Comparison of ENCODE assay signal across 23 cellular contexts in the genomic region with DNA sequence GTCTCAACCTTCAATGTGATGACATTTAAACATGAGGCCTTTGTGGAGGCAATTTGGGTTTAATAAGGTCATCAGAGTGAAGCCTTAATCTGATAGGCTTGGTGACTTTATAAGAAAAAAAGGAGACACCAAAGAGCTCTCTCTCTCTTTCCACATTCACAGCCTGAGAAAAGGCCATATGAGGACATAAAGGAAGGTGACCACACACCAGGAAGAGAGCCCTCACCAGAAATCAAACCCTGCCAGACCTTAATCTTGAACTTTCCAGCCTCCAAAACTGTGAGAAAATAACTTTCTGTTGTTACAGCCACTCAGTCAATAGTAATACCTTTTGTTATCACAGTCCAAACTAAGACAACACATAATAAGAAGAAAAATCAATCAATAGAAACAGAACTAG. TPM values are rescaled to one million over a fixed set of nuclear protein-coding genes. Genes with fewer than 3 reads are reported as not detected.
"Had no signal": no experiment of that assay in that cellular context is flagged by ENCODE, and none has a peak within 500 bp of the region (broad histone marks: within the 10 kb centered on the region; RNA-seq: fewer than 3 reads in every experiment).

No MANE protein-coding gene starts in this region.

- H3K9me3 Mint-ChIP-seq: activated CD4-positive, alpha-beta memory T cell treated with anti-CD3 and anti-CD28 coated beads for 36 hours; activated naive CD4-positive, alpha-beta T cell treated with anti-CD3 and anti-CD28 coated beads for 36 hours; activated naive CD8-positive, alpha-beta T cell treated with anti-CD3 and anti-CD28 coated beads, Interleukin-2, amount 10 ng/mL, durations not matched to agents 7 days and 5 days; activated T-cell treated with anti-CD3 and anti-CD28 coated beads, Interleukin-2, amount 50 U/mL, for 72 hours; stimulated activated naive B cell treated with anti-CD40 and anti-IgM and Interleukin-4, amounts not matched to agents 10 μg/mL and 1 μg/mL and 100 μg/mL, for 72 hours had no signal

- H2AFZ ChIP-seq: parathyroid adenoma had no signal

- H3K4me1 ChIP-seq: parathyroid adenoma, right lobe of liver, testis had no signal

- H3K36me3 ChIP-seq: neutrophil, right lobe of liver, uterus had no signal

- H3K79me2 ChIP-seq: parathyroid adenoma had no signal

- H3K9ac ChIP-seq: parathyroid adenoma had no signal

- H3K4me1 Mint-ChIP-seq: activated naive CD8-positive, alpha-beta T cell treated with anti-CD3 and anti-CD28 coated beads, Interleukin-2, amount 10 ng/mL, durations not matched to agents 7 days and 5 days; nephron; stimulated activated naive B cell treated with anti-CD40 and anti-IgM and Interleukin-4, amounts not matched to agents 10 μg/mL and 1 μg/mL and 100 μg/mL, for 72 hours had no signal

- DNase-seq: activated CD4-positive, alpha-beta memory T cell treated with anti-CD3 and anti-CD28 coated beads for 36 hours; activated CD4-positive, alpha-beta T cell treated with anti-CD3 and anti-CD28 coated beads for 4 hours; activated CD4-positive, CD25-positive, alpha-beta regulatory T cell; activated effector memory CD4-positive, alpha-beta T cell treated with Interleukin-2 at 50 U/mL for 16 hours; activated naive CD4-positive, alpha-beta T cell treated with anti-CD3 and anti-CD28 coated beads for 36 hours; activated naive CD8-positive, alpha-beta T cell treated with anti-CD3 and anti-CD28 coated beads, Interleukin-2, amount 10 ng/mL, durations not matched to agents 7 days and 5 days; activated T-cell treated with anti-CD3 and anti-CD28 coated beads, Interleukin-2, amount 50 U/mL, for 72 hours; amygdala; cerebellar nuclear complex; glutamatergic neuron; hippocampal formation; right lobe of liver; stimulated activated CD4-positive, alpha-beta T cell treated with anti-CD3 and anti-CD28 coated beads, Interleukin-2, amount 100 ng/mL, for 24 hours; stimulated activated naive B cell treated with anti-CD40 and anti-IgM and Interleukin-4, amounts not matched to agents 10 μg/mL and 1 μg/mL and 100 μg/mL, for 72 hours; T1000; testis; trophoblast cell; uterus had no signal

- H3K4me3 ChIP-seq: right lobe of liver, skin epidermis, testis, uterus had no signal

- H3K27ac Mint-ChIP-seq: activated CD4-positive, alpha-beta memory T cell treated with anti-CD3 and anti-CD28 coated beads for 36 hours; activated naive CD4-positive, alpha-beta T cell treated with anti-CD3 and anti-CD28 coated beads for 36 hours; activated naive CD8-positive, alpha-beta T cell treated with anti-CD3 and anti-CD28 coated beads, Interleukin-2, amount 10 ng/mL, durations not matched to agents 7 days and 5 days; activated T-cell treated with anti-CD3 and anti-CD28 coated beads, Interleukin-2, amount 50 U/mL, for 72 hours; nephron; stimulated activated naive B cell treated with anti-CD40 and anti-IgM and Interleukin-4, amounts not matched to agents 10 μg/mL and 1 μg/mL and 100 μg/mL, for 72 hours had no signal

- H3K9me3 ChIP-seq: neutrophil, right lobe of liver, testis, uterus had no signal

- H3K27ac ChIP-seq: neutrophil, parathyroid adenoma, right lobe of liver, skin epidermis, testis, uterus had no signal

- H3K27me3 ChIP-seq: neutrophil, right lobe of liver, testis, uterus had no signal

- H3K4me3 Mint-ChIP-seq: activated CD4-positive, alpha-beta memory T cell treated with anti-CD3 and anti-CD28 coated beads for 36 hours; activated naive CD4-positive, alpha-beta T cell treated with anti-CD3 and anti-CD28 coated beads for 36 hours; activated naive CD8-positive, alpha-beta T cell treated with anti-CD3 and anti-CD28 coated beads, Interleukin-2, amount 10 ng/mL, durations not matched to agents 7 days and 5 days; activated T-cell treated with anti-CD3 and anti-CD28 coated beads, Interleukin-2, amount 50 U/mL, for 72 hours; nephron; stimulated activated naive B cell treated with anti-CD40 and anti-IgM and Interleukin-4, amounts not matched to agents 10 μg/mL and 1 μg/mL and 100 μg/mL, for 72 hours had no signal

- H3K36me3 Mint-ChIP-seq: activated CD4-positive, alpha-beta memory T cell treated with anti-CD3 and anti-CD28 coated beads for 36 hours; activated naive CD8-positive, alpha-beta T cell treated with anti-CD3 and anti-CD28 coated beads, Interleukin-2, amount 10 ng/mL, durations not matched to agents 7 days and 5 days; stimulated activated naive B cell treated with anti-CD40 and anti-IgM and Interleukin-4, amounts not matched to agents 10 μg/mL and 1 μg/mL and 100 μg/mL, for 72 hours had no signal

RNA-seq across cellular contexts. Expression of gene COL12A1, which starts 47.7 kb away (rescaled TPM):
- total RNA-seq: activated CD4-positive, alpha-beta memory T cell treated with anti-CD3 and anti-CD28 coated beads for 36 hours; activated naive CD8-positive, alpha-beta T cell treated with anti-CD3 and anti-CD28 coated beads, Interleukin-2, amount 10 ng/mL, durations not matched to agents 7 days and 5 days; activated T-cell treated with anti-CD3 and anti-CD28 coated beads, Interleukin-2, amount 50 U/mL, for 72 hours; T-helper 1 cell treated with Interleukin-12 subunit alpha and Interleukin-12 subunit beta and Interleukin-4 antibody, amounts not matched to agents 30 ng/mL and 1 ng/mL, for 36 hours had no signal
